8 cellular contexts compared by ENCODE assay signal in genomic region chr3:49171775-49172500, GRCh38. TPM values are rescaled to one million over a fixed set of nuclear protein-coding genes. Genes with fewer than 3 reads are reported as not detected.
DNase-seq lines count a peak whose midpoint lies in the region; ATAC-seq and TF ChIP-seq lines count a peak whose summit lies in the region.

No MANE protein-coding gene starts in this region.

- no peaks in the 10 kb centered on the region for H3K27me3 ChIP-seq in mesendoderm (ENCODE audit: insufficient read depth, low read length, poor library complexity)
- H3K27me3 ChIP-seq in upper lobe of left lung: no peaks in the 10 kb centered on the region

- no peak overlapping the region for H4K8ac ChIP-seq in mesendoderm (ENCODE audit: low read depth, low read length)

- no TSS peak for BruUV-seq in MCF 10A (replicated peaks; lab: Mats Ljungman, UMichigan)

- H3K4me3 ChIP-seq in mesendoderm (ENCODE audit: low read length) (peak overlapping the region; percentile 70), upper lobe of left lung (peak overlapping the region; percentile 58 to 80 (median 70))

- H3K4me1 ChIP-seq in mesendoderm (ENCODE audit: control insufficient read depth, low read depth, low read length): peaks cover 10% of the 10 kb centered on the region
- H3K4me1 ChIP-seq in upper lobe of left lung: peaks cover 26 to 35% (median 29%) of the 10 kb centered on the region in 4 donors

- no peak for TF ChIP-seq CTCF in MCF 10A (IDR thresholded peaks at IDR 0.05; ENCODE audit: unreplicated experiment)
- TF ChIP-seq CTCF in upper lobe of left lung (IDR thresholded peaks at IDR 0.05): no peak

- CTCF ChIA-PET in activated naive CD4-positive, alpha-beta T cell treated with anti-CD3 and anti-CD28 coated beads, Interleukin-2, amount 10 ng/mL, durations not matched to agents 7 days and 5 days (lab: Charles Lee): interaction anchor here (0.6 to 2.4 kb wide), 8 partner anchors 8 to 278 kb away, joined by 3 to 14 read pairs (median 4); partner anchors contain the start of gene USP4
- CTCF ChIA-PET in MCF 10A (lab: Yijun Ruan, JAX): interaction anchor here (0.7 to 2.8 kb wide), 7 partner anchors 8 to 122 kb away, joined by 3 to 20 read pairs (median 5); no protein-coding TSS in a partner anchor

- H3K79me1 ChIP-seq in mesendoderm (ENCODE audit: low read length): peaks cover 1% of the 10 kb centered on the region

- no peak overlapping the region for H4K5ac ChIP-seq in mesendoderm (ENCODE audit: low read length)

- no peak overlapping the region for H2BK5ac ChIP-seq in mesendoderm (ENCODE audit: low read length)

- no peak for TF ChIP-seq POLR2A in upper lobe of left lung (IDR thresholded peaks at IDR 0.05)

- H2BK15ac ChIP-seq in mesendoderm (replicated peaks; ENCODE audit: low read depth): no peak overlapping the region

- no peak overlapping the region for H2BK120ac ChIP-seq in mesendoderm (ENCODE audit: low read depth, low read length)

- H3K4ac ChIP-seq in mesendoderm (ENCODE audit: low read depth, low read length): no peak overlapping the region

- no CpG with 5 or more reads among the region's 7 CpGs for WGBS in mesendoderm (ENCODE audit: extremely low coverage, insufficient coverage, low lambda C conversion rate)
- WGBS in upper lobe of left lung, 2 donors: 24 to 34% methylated on average over 3 to 7 of the region's 7 CpGs

- H3K56ac ChIP-seq in mesendoderm (ENCODE audit: low read length): peak overlapping the region; percentile 93

- H3K79me2 ChIP-seq in mesendoderm (ENCODE audit: control insufficient read depth, insufficient read depth, low read length): no peaks in the 10 kb centered on the region

- H3K27ac Mint-ChIP-seq in activated naive CD4-positive, alpha-beta T cell treated with anti-CD3 and anti-CD28 coated beads, Interleukin-2, amount 10 ng/mL, durations not matched to agents 7 days and 5 days: no peak overlapping the region
- H3K27ac Mint-ChIP-seq in MCF 10A (ENCODE audit: low read depth, unreplicated experiment): no peak overlapping the region

- POLR2A ChIA-PET in MCF 10A (lab: Yijun Ruan, JAX): interaction anchor here (0.7 to 1.7 kb wide), 5 partner anchors 39 to 202 kb away, joined by 4 to 5 read pairs (median 5); partner anchors contain the start of gene LAMB2

- H3K36me3 ChIP-seq in mesendoderm (ENCODE audit: control insufficient read depth, insufficient read depth, low read length) (no peaks in the 10 kb centered on the region), upper lobe of left lung (peaks cover 3 to 22% (median 8%) of the 10 kb centered on the region in 4 donors)

- peak overlapping the region; percentile 85 for H2AK5ac ChIP-seq in mesendoderm (ENCODE audit: low read length)

- no peak overlapping the region for H3K23ac ChIP-seq in mesendoderm (ENCODE audit: low read length)

- peaks cover 22% of the 10 kb centered on the region for H3K27me3 Mint-ChIP-seq in activated naive CD4-positive, alpha-beta T cell treated with anti-CD3 and anti-CD28 coated beads, Interleukin-2, amount 10 ng/mL, durations not matched to agents 7 days and 5 days
- no peaks in the 10 kb centered on the region for H3K27me3 Mint-ChIP-seq in MCF 10A (ENCODE audit: insufficient read depth, unreplicated experiment)

- H3K4me1 Mint-ChIP-seq in activated naive CD4-positive, alpha-beta T cell treated with anti-CD3 and anti-CD28 coated beads, Interleukin-2, amount 10 ng/mL, durations not matched to agents 7 days and 5 days: peaks cover 10% of the 10 kb centered on the region
- peaks cover 6% of the 10 kb centered on the region for H3K4me1 Mint-ChIP-seq in MCF 10A (ENCODE audit: insufficient read depth, unreplicated experiment)

- peaks cover under 1% of the 10 kb centered on the region for H3K36me3 Mint-ChIP-seq in activated naive CD4-positive, alpha-beta T cell treated with anti-CD3 and anti-CD28 coated beads, Interleukin-2, amount 10 ng/mL, durations not matched to agents 7 days and 5 days
- H3K36me3 Mint-ChIP-seq in MCF 10A (ENCODE audit: insufficient read depth, unreplicated experiment): no peaks in the 10 kb centered on the region

- no peak for TF ChIP-seq EP300 in upper lobe of left lung (IDR thresholded peaks at IDR 0.05)

- DNase-seq in activated naive CD4-positive, alpha-beta T cell treated with anti-CD3 and anti-CD28 coated beads, Interleukin-2, amount 10 ng/mL, durations not matched to agents 7 days and 5 days: no peak
- no peak for DNase-seq in activated naive CD4-positive, alpha-beta T cell (lab: John Stamatoyannopoulos, UW)
- no peak for DNase-seq in MCF 10A (ENCODE audit: unreplicated experiment)
- DNase-seq in mesendoderm: no peak
- DNase-seq in upper lobe of left lung: no peak
- DNase-seq in hippocampal formation (lab: John Stamatoyannopoulos, UW): no peak
- no peak for DNase-seq in DMS79 treated with DMSO at 0.1 percent for 48 hours (lab: John Stamatoyannopoulos, UW)

- H3K4me3 Mint-ChIP-seq in activated naive CD4-positive, alpha-beta T cell treated with anti-CD3 and anti-CD28 coated beads, Interleukin-2, amount 10 ng/mL, durations not matched to agents 7 days and 5 days: peak overlapping the region; percentile 77
- peak overlapping the region; percentile 73 for H3K4me3 Mint-ChIP-seq in MCF 10A (ENCODE audit: unreplicated experiment)

- peak overlapping the region; percentile 92 for H3K9ac ChIP-seq in mesendoderm (ENCODE audit: low read length)

- H3K27ac ChIP-seq in mesendoderm (ENCODE audit: low read depth, low read length) (no peak overlapping the region), upper lobe of left lung (peak overlapping the region; percentile 68 to 89 (median 88))

- peak overlapping the region; percentile 5 for H3K18ac ChIP-seq in mesendoderm (ENCODE audit: low read length)

- H3K4me2 ChIP-seq in mesendoderm (ENCODE audit: low read length): peak overlapping the region; percentile 89

- no peaks in the 10 kb centered on the region for H3K9me3 Mint-ChIP-seq in activated naive CD4-positive, alpha-beta T cell treated with anti-CD3 and anti-CD28 coated beads, Interleukin-2, amount 10 ng/mL, durations not matched to agents 7 days and 5 days
- no peaks in the 10 kb centered on the region for H3K9me3 Mint-ChIP-seq in MCF 10A (ENCODE audit: unreplicated experiment)

- intact Hi-C loops in MCF 10A (cut with micrococcal nuclease): loop anchor here (1.0 to 5.0 kb wide), 2 partner anchors 125 to 277 kb away; no protein-coding TSS in a partner anchor

- H3K9me3 ChIP-seq in upper lobe of left lung: no peaks in the 10 kb centered on the region

- ATAC-seq in upper lobe of left lung (ENCODE audit: low FRiP score in 2 of 2) (no peak), HG03565 (IDR thresholded peaks at IDR 0.05; ENCODE audit: unreplicated experiment) (no peak)

RNA-seq across cellular contexts. Expression of gene KLHDC8B, which starts 0.5 kb away (rescaled TPM):
- 1.7 and 2.4 TPM in 2 replicates for total RNA-seq in MCF 10A (2022)
- 5.4 TPM for polyA plus RNA-seq in mesendoderm (2013, experiment 1 of 2)
- polyA plus RNA-seq in mesendoderm (2013, experiment 2 of 2): 5.9 TPM
- 10 to 100 TPM; 21.9 to 60.8 (median 32.7) TPM for total RNA-seq in upper lobe of left lung

RNA-seq across cellular contexts. Expression of gene CCDC71, which starts 5.8 kb away (rescaled TPM):
- total RNA-seq in MCF 10A (2022) (25.7 and 26.0 TPM in 2 replicates), upper lobe of left lung (10 to 100 TPM; 20.7 to 31.6 (median 26.0) TPM)
- 23.9 TPM for polyA plus RNA-seq in mesendoderm (2013, experiment 1 of 2)
- polyA plus RNA-seq in mesendoderm (2013, experiment 2 of 2): 24.1 TPM

RNA-seq across cellular contexts. Expression of gene LAMB2, which starts 39.1 kb away (rescaled TPM):
- total RNA-seq in MCF 10A (2022): 224 and 264 TPM in 2 replicates
- 60.3 TPM for polyA plus RNA-seq in mesendoderm (2013, experiment 1 of 2)
- 62.4 TPM for polyA plus RNA-seq in mesendoderm (2013, experiment 2 of 2)
- 100 to 1,000 TPM; 349 to 904 (median 555) TPM for total RNA-seq in upper lobe of left lung

RNA-seq across cellular contexts. Expression of gene USP19, which starts 51.3 kb away (rescaled TPM):
- total RNA-seq in MCF 10A (2022): 39.3 and 51.4 TPM in 2 replicates
- 21.6 TPM for polyA plus RNA-seq in mesendoderm (2013, experiment 1 of 2)
- 23.3 TPM for polyA plus RNA-seq in mesendoderm (2013, experiment 2 of 2)
- 10 to 100 TPM; 42.6 to 76.4 (median 57.2) TPM for total RNA-seq in upper lobe of left lung
